Comparison of ENCODE assay signal across 15 cellular contexts in genomic region chr18:24209558-24209957, GRCh38.
"Had no signal": no experiment of that assay in that cellular context is flagged by ENCODE, and none has a peak within 500 bp of the region (broad histone marks: within the 10 kb centered on the region; RNA-seq: fewer than 3 reads in every experiment).

No MANE protein-coding gene starts in this region.

- H3K27ac ChIP-seq: adrenal gland, left ventricle myocardium inferior had no signal

- H3K36me3 Mint-ChIP-seq: activated naive CD4-positive, alpha-beta T cell treated with anti-CD3 and anti-CD28 coated beads, Interleukin-2, amount 10 ng/mL, durations not matched to agents 7 days and 5 days had no signal

- H3K9me3 Mint-ChIP-seq: activated naive CD4-positive, alpha-beta T cell treated with anti-CD3 and anti-CD28 coated beads, Interleukin-2, amount 10 ng/mL, durations not matched to agents 7 days and 5 days; activated T-helper 2 cell treated with anti-CD3 and anti-CD28 coated beads, Interferon-gamma antibody, Interleukin-2, Interleukin-4, amounts not matched to agents 10 μg/mL and 5 μg/mL and 100 μg/mL, durations not matched to agents 14 hours and 24 hours and 36 hours; neural crest cell had no signal

- FAIRE-seq: islet of Langerhans had no signal

- DNase-seq: activated naive CD4-positive, alpha-beta T cell treated with anti-CD3 and anti-CD28 coated beads, Interleukin-2, amount 10 ng/mL, durations not matched to agents 7 days and 5 days; adrenal gland; foreskin melanocyte; head of caudate nucleus; left ventricle myocardium inferior; mesenchymal stem cell; stimulated activated CD4-positive, alpha-beta T cell treated with anti-CD3 and anti-CD28 coated beads, Interleukin-4, amount 100 ng/mL, for 1 hour; stimulated activated CD8-positive, alpha-beta memory T cell treated with anti-CD3 and anti-CD28 coated beads, Interleukin-4, amount 100 ng/mL, for 48 hours; stimulated activated naive CD8-positive, alpha-beta T cell treated with anti-CD3 and anti-CD28 coated beads, Interleukin-15, Interleukin-2, amounts not matched to agents 100 U/mL and 50 U/mL, for 24 hours; T-helper 17 cell had no signal

- H3K4me3 ChIP-seq: adrenal gland, left ventricle myocardium inferior had no signal

- H3K4me1 ChIP-seq: adrenal gland had no signal

- H3K4me3 Mint-ChIP-seq: activated naive CD4-positive, alpha-beta T cell treated with anti-CD3 and anti-CD28 coated beads, Interleukin-2, amount 10 ng/mL, durations not matched to agents 7 days and 5 days; brain; neural crest cell; T-helper 17 cell had no signal

- H3K27me3 Mint-ChIP-seq: brain, T-helper 17 cell had no signal

- H3K27me3 ChIP-seq: adrenal gland had no signal

- ATAC-seq: activated CD4-positive, CD25-positive, alpha-beta regulatory T cell treated with anti-CD3 and anti-CD28 coated beads, Interleukin-2, amount 50 U/mL, for 24 hours; stimulated activated naive CD8-positive, alpha-beta T cell treated with anti-CD3 and anti-CD28 coated beads, Interleukin-15, Interleukin-2, amounts not matched to agents 100 U/mL and 50 U/mL, for 24 hours; T-helper 17 cell had no signal

- H3K9me3 ChIP-seq: adrenal gland, left ventricle myocardium inferior had no signal

- H3K36me3 ChIP-seq: adrenal gland had no signal

- H3K4me1 Mint-ChIP-seq: activated naive CD4-positive, alpha-beta T cell treated with anti-CD3 and anti-CD28 coated beads, Interleukin-2, amount 10 ng/mL, durations not matched to agents 7 days and 5 days; T-helper 17 cell had no signal

- H3K27ac Mint-ChIP-seq: activated naive CD4-positive, alpha-beta T cell treated with anti-CD3 and anti-CD28 coated beads, Interleukin-2, amount 10 ng/mL, durations not matched to agents 7 days and 5 days; activated T-helper 2 cell treated with anti-CD3 and anti-CD28 coated beads, Interferon-gamma antibody, Interleukin-2, Interleukin-4, amounts not matched to agents 10 μg/mL and 5 μg/mL and 100 μg/mL, durations not matched to agents 14 hours and 24 hours and 36 hours; brain; T-helper 17 cell had no signal
